ENCODE assay signal across 32 cellular contexts in the genomic region with DNA sequence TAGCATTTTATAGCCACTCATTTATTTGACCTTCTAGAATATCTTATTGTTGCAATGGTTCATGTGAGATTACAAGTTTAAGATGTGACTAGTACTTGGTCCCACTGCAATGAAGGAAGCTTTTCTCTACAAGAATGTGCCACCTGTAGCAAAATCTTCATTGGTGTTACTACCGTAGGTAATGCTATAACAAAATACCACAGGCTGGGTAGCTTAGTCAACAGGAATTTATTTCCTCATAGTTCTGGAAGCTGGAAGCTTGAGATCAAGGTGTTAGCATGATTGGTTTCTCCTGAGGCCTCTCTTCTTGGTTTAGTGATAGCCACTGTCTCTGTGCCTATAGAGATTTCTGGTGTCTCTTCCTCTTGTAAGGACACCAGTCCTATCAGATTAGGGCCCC.
"Had no signal": no experiment of that assay in that cellular context is flagged by ENCODE, and none has a peak within 500 bp of the region (broad histone marks: within the 10 kb centered on the region; RNA-seq: fewer than 3 reads in every experiment).

No MANE protein-coding gene starts in this region.

- H3K27ac ChIP-seq: ascending aorta, body of pancreas, cardiac muscle cell, SK-N-MC had no signal

- H3K27ac Mint-ChIP-seq: activated B cell treated with CpG ODN at 0.5 μM for 24 hours; activated CD4-positive, alpha-beta T cell treated with anti-CD3 and anti-CD28 coated beads, Interleukin-2, amount 10 ng/mL, durations not matched to agents 24 days and 14 days; activated CD8-positive, alpha-beta memory T cell treated with anti-CD3 and anti-CD28 coated beads, Interleukin-2, amount 10 ng/mL, durations not matched to agents 7 days and 5 days; activated naive CD4-positive, alpha-beta T cell treated with anti-CD3 and anti-CD28 coated beads, Interleukin-2, amount 50 U/mL, for 72 hours; activated naive CD8-positive, alpha-beta T cell treated with anti-CD3 and anti-CD28 coated beads, Interleukin-2, amount 50 U/mL, for 24 hours; activated T-cell treated with anti-CD3 and anti-CD28 coated beads, Interleukin-2, amount 50 U/mL, for 24 hours; activated T-helper 1 cell treated with anti-CD3 and anti-CD28 coated beads, Interleukin-12 subunit alpha, Interleukin-12 subunit beta, Interleukin-2, Interleukin-4 antibody, amounts not matched to agents 30 ng/mL and 10 ng/mL and 1 ng/mL, durations not matched to agents 14 hours and 24 hours and 36 hours; T-cell had no signal

- ATAC-seq: activated CD8-positive, alpha-beta memory T cell treated with anti-CD3 and anti-CD28 coated beads, Interleukin-2, amount 10 ng/mL, durations not matched to agents 7 days and 5 days; activated naive CD4-positive, alpha-beta T cell treated with anti-CD3 and anti-CD28 coated beads, Interleukin-2, amount 50 U/mL, for 72 hours; activated naive CD8-positive, alpha-beta T cell treated with anti-CD3 and anti-CD28 coated beads, Interleukin-2, amount 50 U/mL, for 24 hours; body of pancreas; T-cell had no signal

- H3K9me3 Mint-ChIP-seq: activated B cell treated with CpG ODN at 0.5 μM for 24 hours; activated CD4-positive, alpha-beta T cell treated with anti-CD3 and anti-CD28 coated beads, Interleukin-2, amount 10 ng/mL, durations not matched to agents 24 days and 14 days; activated naive CD4-positive, alpha-beta T cell treated with anti-CD3 and anti-CD28 coated beads, Interleukin-2, amount 50 U/mL, for 72 hours; activated naive CD8-positive, alpha-beta T cell treated with anti-CD3 and anti-CD28 coated beads, Interleukin-2, amount 50 U/mL, for 24 hours; activated T-cell treated with anti-CD3 and anti-CD28 coated beads, Interleukin-2, amount 50 U/mL, for 24 hours; activated T-helper 1 cell treated with anti-CD3 and anti-CD28 coated beads, Interleukin-12 subunit alpha, Interleukin-12 subunit beta, Interleukin-2, Interleukin-4 antibody, amounts not matched to agents 30 ng/mL and 10 ng/mL and 1 ng/mL, durations not matched to agents 14 hours and 24 hours and 36 hours had no signal

- H3K36me3 Mint-ChIP-seq: activated CD8-positive, alpha-beta memory T cell treated with anti-CD3 and anti-CD28 coated beads, Interleukin-2, amount 10 ng/mL, durations not matched to agents 7 days and 5 days; activated naive CD4-positive, alpha-beta T cell treated with anti-CD3 and anti-CD28 coated beads, Interleukin-2, amount 50 U/mL, for 72 hours; T-cell had no signal

- H3K4me3 Mint-ChIP-seq: activated B cell treated with CpG ODN at 0.5 μM for 24 hours; activated CD4-positive, alpha-beta T cell treated with anti-CD3 and anti-CD28 coated beads, Interleukin-2, amount 10 ng/mL, durations not matched to agents 24 days and 14 days; activated CD8-positive, alpha-beta memory T cell treated with anti-CD3 and anti-CD28 coated beads, Interleukin-2, amount 10 ng/mL, durations not matched to agents 7 days and 5 days; activated naive CD8-positive, alpha-beta T cell treated with anti-CD3 and anti-CD28 coated beads, Interleukin-2, amount 50 U/mL, for 24 hours; activated T-cell treated with anti-CD3 and anti-CD28 coated beads, Interleukin-2, amount 50 U/mL, for 24 hours; activated T-helper 1 cell treated with anti-CD3 and anti-CD28 coated beads, Interleukin-12 subunit alpha, Interleukin-12 subunit beta, Interleukin-2, Interleukin-4 antibody, amounts not matched to agents 30 ng/mL and 10 ng/mL and 1 ng/mL, durations not matched to agents 14 hours and 24 hours and 36 hours; T-cell had no signal

- H3K4me1 Mint-ChIP-seq: activated B cell treated with CpG ODN at 0.5 μM for 24 hours; activated CD4-positive, alpha-beta T cell treated with anti-CD3 and anti-CD28 coated beads, Interleukin-2, amount 10 ng/mL, durations not matched to agents 24 days and 14 days; activated CD8-positive, alpha-beta memory T cell treated with anti-CD3 and anti-CD28 coated beads, Interleukin-2, amount 10 ng/mL, durations not matched to agents 7 days and 5 days; activated naive CD8-positive, alpha-beta T cell treated with anti-CD3 and anti-CD28 coated beads, Interleukin-2, amount 50 U/mL, for 24 hours; T-cell had no signal

- H3K27me3 Mint-ChIP-seq: activated B cell treated with CpG ODN at 0.5 μM for 24 hours; activated CD4-positive, alpha-beta T cell treated with anti-CD3 and anti-CD28 coated beads, Interleukin-2, amount 10 ng/mL, durations not matched to agents 24 days and 14 days; activated CD8-positive, alpha-beta memory T cell treated with anti-CD3 and anti-CD28 coated beads, Interleukin-2, amount 10 ng/mL, durations not matched to agents 7 days and 5 days; activated naive CD8-positive, alpha-beta T cell treated with anti-CD3 and anti-CD28 coated beads, Interleukin-2, amount 50 U/mL, for 24 hours; activated T-cell treated with anti-CD3 and anti-CD28 coated beads, Interleukin-2, amount 50 U/mL, for 24 hours; T-cell had no signal

- H3K4me3 ChIP-seq: ascending aorta, body of pancreas, cardiac muscle cell, MG63, SK-N-MC had no signal

- H3K4me1 ChIP-seq: ascending aorta, body of pancreas had no signal

- H3K9me3 ChIP-seq: ascending aorta, body of pancreas, MG63 had no signal

- H3K36me3 ChIP-seq: ascending aorta, cardiac muscle cell, MG63 had no signal

- H3K27me3 ChIP-seq: ascending aorta, body of pancreas, cardiac muscle cell, MG63 had no signal

- DNase-seq: activated B cell treated with CpG ODN at 0.5 μM for 24 hours; activated CD4-positive, alpha-beta T cell treated with anti-CD3 and anti-CD28 coated beads for 1 hour; activated CD4-positive, alpha-beta T cell treated with anti-CD3 and anti-CD28 coated beads, Interleukin-2, amount 10 ng/mL, durations not matched to agents 24 days and 14 days; activated CD4-positive, alpha-beta T cell treated with anti-CD3 and anti-CD28 coated beads, Interleukin-2, amount 50 U/mL, for 48 hours; activated CD8-positive, alpha-beta memory T cell treated with anti-CD3 and anti-CD28 coated beads, Interleukin-2, amount 10 ng/mL, durations not matched to agents 7 days and 5 days; activated effector memory CD4-positive, alpha-beta T cell treated with anti-CD3 and anti-CD28 coated beads, Interleukin-2, amount 50 U/mL, for 16 hours; activated naive CD4-positive, alpha-beta T cell treated with Interleukin-2 at 50 U/mL for 16 hours; activated naive CD8-positive, alpha-beta T cell treated with anti-CD3 and anti-CD28 coated beads, Interleukin-2, amount 50 U/mL, for 24 hours; activated T-cell treated with anti-CD3 and anti-CD28 coated beads, Interleukin-2, amount 50 U/mL, for 24 hours; amniotic stem cell; body of pancreas; KBM-7; MG63; MV-4-11; NCI-H1092 treated with DMSO at 0.1 percent for 48 hours; NCI-H1436; NCI-H1694 treated with DMSO at 0.1 percent for 48 hours; NCI-H2029 treated with DMSO at 0.1 percent for 48 hours; NCI-H345; NCI-H510A; NCI-H526 treated with DMSO at 0.1 percent for 48 hours; NCI-H82; NK-92 treated with Interleukin-12 subunit alpha and Interleukin-12 subunit beta, amount 100 ng/mL, for 24 hours; SIG-M5; T-cell; T-helper 2 cell; T1000 had no signal
